In genomic region chr6:137407816-137408215, GRCh38 we compare ENCODE assay signal across 18 cellular contexts.
DNase-seq lines count a peak whose midpoint lies in the region; ATAC-seq and TF ChIP-seq lines count a peak whose summit lies in the region.
"Had no signal": no experiment of that assay in that cellular context is flagged by ENCODE, and none has a peak within 500 bp of the region (broad histone marks: within the 10 kb centered on the region; RNA-seq: fewer than 3 reads in every experiment).

No MANE protein-coding gene starts in this region.

- DNase-seq in Karpas-422 (no peak), natural killer cell (no peak), lower leg skin (ENCODE audit: low spot score in 2 of 2) (no peak), iPS-NIHi11 (ENCODE audit: low spot score) (no peak)
- DNase-seq in T-helper 2 cell treated with Interferon-gamma antibody and Interleukin-4, amounts not matched to agents 5 μg/mL and 100 μg/mL, for 36 hours (ENCODE audit: low spot score), result no peak
- DNase-seq: CD8-positive, alpha-beta memory T cell; COR-L47; DMS 273 treated with DMSO at 0.1 percent for 48 hours; DMS53; DND-41; EL; HCEC 1CT; IMR-90 had no signal

- H3K4me1 ChIP-seq in Karpas-422 (ENCODE audit: low read length), result peaks cover 19% of the 10 kb centered on the region
- H3K4me1 ChIP-seq: BLaER1 treated with 17β-estradiol and CSF1 and Interleukin-3, amounts not matched to agents 10 nM and 100 nM had no signal

- H3K4me3 Mint-ChIP-seq in T-helper 2 cell treated with Interferon-gamma antibody and Interleukin-4, amounts not matched to agents 5 μg/mL and 100 μg/mL, for 36 hours, result no peak overlapping the region
- peak overlapping the region; percentile 4 for H3K4me3 Mint-ChIP-seq in activated T-helper 17 cell treated with anti-CD3 and anti-CD28 coated beads, Interleukin-2, amount 50 U/mL, for 72 hours
- H3K4me3 Mint-ChIP-seq in natural killer cell, result peak overlapping the region; percentile 47
- H3K4me3 Mint-ChIP-seq: B cell, GM23338 had no signal

- H3K27ac Mint-ChIP-seq in T-helper 2 cell treated with Interferon-gamma antibody and Interleukin-4, amounts not matched to agents 5 μg/mL and 100 μg/mL, for 36 hours, result peak overlapping the region; percentile 1
- peak overlapping the region; percentile 42 for H3K27ac Mint-ChIP-seq in activated T-helper 17 cell treated with anti-CD3 and anti-CD28 coated beads, Interleukin-2, amount 50 U/mL, for 72 hours
- peak overlapping the region; percentile 65 to 67 for H3K27ac Mint-ChIP-seq in natural killer cell
- H3K27ac Mint-ChIP-seq: B cell, GM23338 had no signal

- 81 to 88% methylated on average over 1 of the region's 1 CpG for WGBS in lower leg skin, 2 donors

- peak overlapping the region; percentile 50; the same call in 1 of the 2 replicates for H2AFZ ChIP-seq in Karpas-422 (ENCODE audit: low read length)
- H2AFZ ChIP-seq: GM23338 had no signal

- H3K36me3 Mint-ChIP-seq in T-helper 2 cell treated with Interferon-gamma antibody and Interleukin-4, amounts not matched to agents 5 μg/mL and 100 μg/mL, for 36 hours (ENCODE audit: low read depth), result peaks cover 2% of the 10 kb centered on the region
- no peaks in the 10 kb centered on the region for H3K36me3 Mint-ChIP-seq in activated T-helper 17 cell treated with anti-CD3 and anti-CD28 coated beads, Interleukin-2, amount 50 U/mL, for 72 hours (ENCODE audit: low read depth)
- H3K36me3 Mint-ChIP-seq in natural killer cell, result peaks cover 15% of the 10 kb centered on the region

- peaks cover 20% of the 10 kb centered on the region for H3K9me3 Mint-ChIP-seq in T-helper 2 cell treated with Interferon-gamma antibody and Interleukin-4, amounts not matched to agents 5 μg/mL and 100 μg/mL, for 36 hours
- peaks cover 17% of the 10 kb centered on the region for H3K9me3 Mint-ChIP-seq in activated T-helper 17 cell treated with anti-CD3 and anti-CD28 coated beads, Interleukin-2, amount 50 U/mL, for 72 hours
- peaks cover 2 to 3% of the 10 kb centered on the region in 2 donors for H3K9me3 Mint-ChIP-seq in natural killer cell

- peak; percentile 72 for ATAC-seq in activated T-helper 17 cell treated with anti-CD3 and anti-CD28 coated beads, Interleukin-2, amount 50 U/mL, for 72 hours (replicated peaks)
- ATAC-seq in natural killer cell, result no peak
- no peak for ATAC-seq in HG02884 (IDR thresholded peaks at IDR 0.05; ENCODE audit: unreplicated experiment)
- ATAC-seq: GM23338 had no signal

- H3K9me3 ChIP-seq in Karpas-422 (ENCODE audit: low read length), result no peaks in the 10 kb centered on the region

- H3K4me3 ChIP-seq in Karpas-422 (ENCODE audit: low read length) (no peak overlapping the region), lower leg skin (ENCODE audit: low read depth, poor library complexity, severe bottlenecking) (no peak overlapping the region)
- H3K4me3 ChIP-seq: BLaER1 treated with 17β-estradiol and CSF1 and Interleukin-3, amounts not matched to agents 10 nM and 100 nM; GM23338 had no signal

- TF ChIP-seq CTCF in natural killer cell (IDR thresholded peaks at IDR 0.05) (no peak), lower leg skin (IDR thresholded peaks at IDR 0.05) (no peak)

- H3K36me3 ChIP-seq in Karpas-422 (ENCODE audit: insufficient read depth, low read length), result no peaks in the 10 kb centered on the region; the same call in 1 of the 2 replicates
- H3K36me3 ChIP-seq: BLaER1 treated with 17β-estradiol and CSF1 and Interleukin-3, amounts not matched to agents 10 nM and 100 nM had no signal

- no peak for TF ChIP-seq POLR2A in lower leg skin (IDR thresholded peaks at IDR 0.05)

- no peaks in the 10 kb centered on the region for H4K20me1 ChIP-seq in Karpas-422 (ENCODE audit: insufficient read depth, low read depth, low read length)
- H4K20me1 ChIP-seq: BLaER1 treated with 17β-estradiol and CSF1 and Interleukin-3, amounts not matched to agents 10 nM and 100 nM had no signal

- no peaks in the 10 kb centered on the region for H3K9me2 ChIP-seq in Karpas-422 (replicated peaks; ENCODE audit: insufficient read depth, low read length)

- H3K27ac ChIP-seq in Karpas-422 (ENCODE audit: low read length), result no peak overlapping the region
- H3K27ac ChIP-seq: BLaER1 treated with 17β-estradiol and CSF1 and Interleukin-3, amounts not matched to agents 10 nM and 100 nM had no signal

- no peak overlapping the region for H3K9ac ChIP-seq in Karpas-422 (ENCODE audit: low read length)
- H3K9ac ChIP-seq: BLaER1 treated with 17β-estradiol and CSF1 and Interleukin-3, amounts not matched to agents 10 nM and 100 nM had no signal

- H3K4me2 ChIP-seq in Karpas-422 (ENCODE audit: low read depth, low read length, poor library complexity, severe bottlenecking), result no peak overlapping the region
- H3K4me2 ChIP-seq: BLaER1 treated with 17β-estradiol and CSF1 and Interleukin-3, amounts not matched to agents 10 nM and 100 nM; GM23338 had no signal

- H3K27me3 ChIP-seq in Karpas-422 (ENCODE audit: low read length), result no peaks in the 10 kb centered on the region
- H3K27me3 ChIP-seq: BLaER1 treated with 17β-estradiol and CSF1 and Interleukin-3, amounts not matched to agents 10 nM and 100 nM had no signal

- H3K27me3 Mint-ChIP-seq in T-helper 2 cell treated with Interferon-gamma antibody and Interleukin-4, amounts not matched to agents 5 μg/mL and 100 μg/mL, for 36 hours (ENCODE audit: low read depth), result peaks cover 12% of the 10 kb centered on the region
- no peaks in the 10 kb centered on the region for H3K27me3 Mint-ChIP-seq in activated T-helper 17 cell treated with anti-CD3 and anti-CD28 coated beads, Interleukin-2, amount 50 U/mL, for 72 hours
- H3K27me3 Mint-ChIP-seq in natural killer cell (ENCODE audit: low read depth in 2 of 2), result no peaks in the 10 kb centered on the region
- H3K27me3 Mint-ChIP-seq: B cell had no signal

- H3K4me1 Mint-ChIP-seq in T-helper 2 cell treated with Interferon-gamma antibody and Interleukin-4, amounts not matched to agents 5 μg/mL and 100 μg/mL, for 36 hours (ENCODE audit: low read depth), result peaks cover 12% of the 10 kb centered on the region
- peaks cover 7% of the 10 kb centered on the region for H3K4me1 Mint-ChIP-seq in activated T-helper 17 cell treated with anti-CD3 and anti-CD28 coated beads, Interleukin-2, amount 50 U/mL, for 72 hours
- peaks cover 34 to 38% of the 10 kb centered on the region in 2 donors for H3K4me1 Mint-ChIP-seq in natural killer cell

- intact Hi-C loops in natural killer cell (cut with micrococcal nuclease) (no loop called here), lower leg skin (cut with DNase I; ENCODE audit: low total_unique reads) (no loop called here)

- no peaks in the 10 kb centered on the region for H3K79me2 ChIP-seq in Karpas-422 (ENCODE audit: low read length)

Comparison
In these comparisons a context has a peak if more than half of its experiments do, and no peak if none do; other contexts are left out.
1. H3K27ac Mint-ChIP-seq: peak in every context shown above with its lines; median percentile 66 in natural killer cell; 42 in activated T-helper 17 cell treated with anti-CD3 and anti-CD28 coated beads, Interleukin-2, amount 50 U/mL, for 72 hours; 1 in T-helper 2 cell treated with Interferon-gamma antibody and Interleukin-4, amounts not matched to agents 5 μg/mL and 100 μg/mL, for 36 hours.